1 cellular context compared by ENCODE assay signal in the genomic region with DNA sequence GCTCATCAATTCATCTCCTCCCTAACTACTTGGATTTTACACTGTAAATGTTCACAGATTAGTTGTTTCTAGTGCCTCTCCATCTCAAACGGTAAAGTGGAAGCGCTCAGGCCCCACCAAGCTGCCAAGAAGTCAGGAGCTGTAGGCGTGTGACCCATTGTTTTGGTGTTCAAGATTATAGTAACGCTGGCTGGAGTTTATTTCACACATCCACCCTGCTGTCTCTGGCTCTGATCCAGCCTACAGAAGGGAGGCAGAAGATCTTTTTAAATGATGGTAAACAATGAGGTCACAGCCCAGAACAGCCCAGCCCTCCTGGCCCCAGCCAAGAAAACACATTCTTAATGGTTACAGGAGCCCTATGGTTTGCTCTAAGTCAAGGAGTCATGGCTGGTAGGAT.
TF ChIP-seq lines count a peak whose summit lies in the region.

No MANE protein-coding gene starts in this region.

TF ChIP-seq in IMR-90, 13 proteins besides CTCF, POLR2A, EP300 and RAD21 (continued from another document):
- TF ChIP-seq, protein P1, sequence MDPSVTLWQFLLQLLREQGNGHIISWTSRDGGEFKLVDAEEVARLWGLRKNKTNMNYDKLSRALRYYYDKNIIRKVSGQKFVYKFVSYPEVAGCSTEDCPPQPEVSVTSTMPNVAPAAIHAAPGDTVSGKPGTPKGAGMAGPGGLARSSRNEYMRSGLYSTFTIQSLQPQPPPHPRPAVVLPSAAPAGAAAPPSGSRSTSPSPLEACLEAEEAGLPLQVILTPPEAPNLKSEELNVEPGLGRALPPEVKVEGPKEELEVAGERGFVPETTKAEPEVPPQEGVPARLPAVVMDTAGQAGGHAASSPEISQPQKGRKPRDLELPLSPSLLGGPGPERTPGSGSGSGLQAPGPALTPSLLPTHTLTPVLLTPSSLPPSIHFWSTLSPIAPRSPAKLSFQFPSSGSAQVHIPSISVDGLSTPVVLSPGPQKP (IDR thresholded peaks at IDR 0.05; ENCODE audit: borderline replicate concordance, low read depth, low read length), result no peak
